ENCODE assay signal across 1 cellular context in the genomic region with DNA sequence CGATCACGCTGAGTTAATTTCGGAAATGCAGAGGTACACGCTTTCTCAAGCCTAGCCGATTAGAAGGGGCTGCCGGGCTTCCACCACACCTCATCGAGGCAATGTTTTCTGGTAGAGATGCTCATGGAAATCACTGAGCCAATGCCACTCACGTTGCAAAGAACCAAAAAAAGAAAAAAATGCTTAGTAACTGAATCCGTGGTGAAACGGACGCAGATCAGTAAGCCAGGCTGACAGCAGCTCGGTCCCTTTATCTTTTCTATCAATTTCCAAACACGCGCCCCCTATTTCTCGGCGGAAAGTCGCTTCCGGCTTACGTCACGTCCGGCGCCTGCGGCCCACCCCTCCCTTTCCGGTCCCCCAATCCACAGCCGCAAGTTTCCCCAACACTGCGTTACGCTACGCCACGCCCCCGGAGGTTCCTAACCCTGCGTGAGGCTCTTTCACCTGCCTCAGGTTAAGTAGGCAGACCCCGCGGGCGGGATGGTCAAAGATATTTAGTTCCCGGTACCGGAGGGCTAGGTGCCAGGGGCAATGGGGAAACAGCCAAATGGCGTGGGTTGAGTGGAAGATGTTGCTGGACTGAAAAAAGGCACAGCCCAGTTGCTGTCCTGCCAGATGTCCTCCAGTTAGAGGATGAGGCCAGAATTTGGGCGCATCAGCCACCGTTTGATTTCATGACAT.
A peak's percentile ranks its signal among the peaks of the same experiment; 100 is the strongest.
TF ChIP-seq lines count a peak whose summit lies in the region.

NSUN6 (minus strand) TSS at position 264 of the 684 bp plus-strand sequence. CDS start 384 bp downstream, outside the sequence.

TF ChIP-seq in HEK293, 187 proteins besides CTCF, POLR2A, EP300 and RAD21 (continued from another document):
- no peak for TF ChIP-seq ZNF26 (tag by site-specific recombination; IDR thresholded peaks at IDR 0.05)
- TF ChIP-seq ZFHX2 (tag by site-specific recombination; conservative IDR thresholded peaks at IDR 0.05), result peak; percentile 52
- no peak for TF ChIP-seq YY2 (tag by site-specific recombination; IDR thresholded peaks at IDR 0.05)
- no peak for TF ChIP-seq ZNF155 (tag by site-specific recombination; IDR thresholded peaks at IDR 0.05)
- no peak for TF ChIP-seq PRDM2 (tag by site-specific recombination; IDR thresholded peaks at IDR 0.05; ENCODE audit: borderline replicate concordance)
- TF ChIP-seq SCRT2 (tag by site-specific recombination; IDR thresholded peaks at IDR 0.05), result no peak
- TF ChIP-seq PRDM1 (tag by site-specific recombination; IDR thresholded peaks at IDR 0.05), result no peak; the same call in 1 of the 2 replicates
- TF ChIP-seq ZNF2 (tag by site-specific recombination; IDR thresholded peaks at IDR 0.05), result 0 out of 2 replicates have a peak, but pooled peaks have one; percentile 20
- TF ChIP-seq ZNF561 (tag by site-specific recombination; IDR thresholded peaks at IDR 0.05; ENCODE audit: borderline replicate concordance), result 0 out of 2 replicates have a peak, but pooled peaks have one; percentile 17
- no peak for TF ChIP-seq ZNF354C (tag by site-specific recombination; IDR thresholded peaks at IDR 0.05; ENCODE audit: borderline replicate concordance, low read depth)
- TF ChIP-seq ZNF138 (tag by site-specific recombination; IDR thresholded peaks at IDR 0.05; ENCODE audit: borderline replicate concordance), result no peak
- TF ChIP-seq ZIC2 (tag by site-specific recombination; IDR thresholded peaks at IDR 0.05), result no peak
- peak; percentile 43; the same call in 1 of the 2 replicates for TF ChIP-seq ZNF394 (tag by site-specific recombination; IDR thresholded peaks at IDR 0.05; ENCODE audit: borderline replicate concordance)
- TF ChIP-seq ZNF175 (tag by site-specific recombination; IDR thresholded peaks at IDR 0.05), result no peak
- no peak for TF ChIP-seq ZNF112 (tag by site-specific recombination; IDR thresholded peaks at IDR 0.05)
- no peak; the same call in 1 of the 2 replicates for TF ChIP-seq YY1 (tag by site-specific recombination; IDR thresholded peaks at IDR 0.05)
- no peak for TF ChIP-seq ZNF549 (tag by site-specific recombination; IDR thresholded peaks at IDR 0.05)
- no peak for TF ChIP-seq GFI1B (tag by site-specific recombination; IDR thresholded peaks at IDR 0.05)
- peak; percentile 77 for TF ChIP-seq ZNF366 (tag by site-specific recombination; conservative IDR thresholded peaks at IDR 0.05)
- no peak for TF ChIP-seq IKZF3 (tag by site-specific recombination; IDR thresholded peaks at IDR 0.05)
- TF ChIP-seq ZNF830 (tag by site-specific recombination; IDR thresholded peaks at IDR 0.05; ENCODE audit: low read depth), result no peak
- no peak for TF ChIP-seq SCRT1 (tag by site-specific recombination; IDR thresholded peaks at IDR 0.05; ENCODE audit: borderline replicate concordance)
TF ChIP-seq in HEK293: peak in this region for 47.
